In the genomic region with DNA sequence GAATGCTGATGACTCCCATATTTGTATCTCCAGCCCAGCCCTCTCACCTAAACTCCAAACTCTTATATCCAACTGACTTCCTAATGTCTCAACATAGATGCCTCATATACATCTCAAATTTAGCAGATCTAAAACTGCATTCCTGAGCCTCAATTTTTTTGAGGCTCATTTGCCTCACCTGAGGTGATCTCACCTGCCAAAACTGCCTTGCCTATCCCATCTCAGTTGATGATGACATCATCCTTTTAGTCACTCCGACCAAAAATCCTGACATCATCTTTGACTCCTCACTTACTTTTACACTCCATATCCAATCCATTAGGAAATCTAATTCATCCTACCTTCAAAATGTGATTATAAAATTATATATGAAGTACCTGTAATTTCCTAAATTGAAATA, we compare ENCODE assay signal across 26 cellular contexts. TPM values are rescaled to one million over a fixed set of nuclear protein-coding genes. Genes with fewer than 3 reads are reported as not detected.
"Had no signal": no experiment of that assay in that cellular context is flagged by ENCODE, and none has a peak within 500 bp of the region (broad histone marks: within the 10 kb centered on the region; RNA-seq: fewer than 3 reads in every experiment).

No MANE protein-coding gene starts in this region.

- H3K4me3 Mint-ChIP-seq: dendritic cell treated with granulocyte-macrophage colony-stimulating factor and Interleukin-4, amounts not matched to agents 40 ng/mL and 50 ng/mL, for 4 days; effector memory CD8-positive, alpha-beta T cell; naive thymus-derived CD8-positive, alpha-beta T cell; stimulated activated naive B cell treated with anti-CD40 and anti-IgM and Interleukin-4, amounts not matched to agents 10 μg/mL and 1 μg/mL and 100 μg/mL, for 72 hours; stimulated activated naive CD8-positive, alpha-beta T cell treated with anti-CD3 and anti-CD28 coated beads, Interleukin-15, amount 100 ng/mL, for 72 hours had no signal

- H3K4me1 ChIP-seq: heart left ventricle, psoas muscle, sigmoid colon, testis, tibial nerve had no signal

- H3K36me3 ChIP-seq: heart left ventricle, neutrophil, sigmoid colon, tibial nerve had no signal

- H3K9me3 ChIP-seq: heart left ventricle, mucosa of descending colon, neutrophil, psoas muscle, sigmoid colon, testis, tibial nerve had no signal

- H3K27me3 ChIP-seq: neutrophil, testis had no signal

- H3K4me1 Mint-ChIP-seq: stimulated activated naive B cell treated with anti-CD40 and anti-IgM and Interleukin-4, amounts not matched to agents 10 μg/mL and 1 μg/mL and 100 μg/mL, for 72 hours; stimulated activated naive CD8-positive, alpha-beta T cell treated with anti-CD3 and anti-CD28 coated beads, Interleukin-15, amount 100 ng/mL, for 72 hours had no signal

- H3K27ac ChIP-seq: heart left ventricle, neutrophil, psoas muscle, sigmoid colon, skin epidermis, testis, tibial nerve had no signal

- H3K27ac Mint-ChIP-seq: dendritic cell treated with granulocyte-macrophage colony-stimulating factor and Interleukin-4, amounts not matched to agents 40 ng/mL and 50 ng/mL, for 4 days; naive thymus-derived CD8-positive, alpha-beta T cell; stimulated activated naive B cell treated with anti-CD40 and anti-IgM and Interleukin-4, amounts not matched to agents 10 μg/mL and 1 μg/mL and 100 μg/mL, for 72 hours; stimulated activated naive CD8-positive, alpha-beta T cell treated with anti-CD3 and anti-CD28 coated beads, Interleukin-15, amount 100 ng/mL, for 72 hours had no signal

- H3K9me3 Mint-ChIP-seq: dendritic cell treated with granulocyte-macrophage colony-stimulating factor and Interleukin-4, amounts not matched to agents 40 ng/mL and 50 ng/mL, for 4 days; effector memory CD8-positive, alpha-beta T cell; naive thymus-derived CD8-positive, alpha-beta T cell; stimulated activated naive CD8-positive, alpha-beta T cell treated with anti-CD3 and anti-CD28 coated beads, Interleukin-15, amount 100 ng/mL, for 72 hours had no signal

- ATAC-seq: effector memory CD8-positive, alpha-beta T cell; heart left ventricle; mucosa of descending colon; naive thymus-derived CD8-positive, alpha-beta T cell; psoas muscle; stimulated activated naive B cell treated with anti-CD40 and anti-IgM and Interleukin-4, amounts not matched to agents 10 μg/mL and 1 μg/mL and 100 μg/mL, for 72 hours; stimulated activated naive CD8-positive, alpha-beta T cell treated with anti-CD3 and anti-CD28 coated beads, Interleukin-15, amount 100 ng/mL, for 72 hours had no signal

- DNase-seq: effector memory CD8-positive, alpha-beta T cell; erythroblast; heart left ventricle; hippocampal formation; mucosa of descending colon; naive thymus-derived CD8-positive, alpha-beta T cell; psoas muscle; sigmoid colon; stimulated activated CD4-positive, alpha-beta T cell treated with anti-CD3 and anti-CD28 coated beads, Interleukin-2, amount 100 ng/mL, for 24 hours; stimulated activated CD4-positive, alpha-beta T cell treated with anti-CD3 and anti-CD28 coated beads, Interleukin-4, amount 100 ng/mL, for 4 hours; stimulated activated naive B cell treated with anti-CD40 and anti-IgM and Interleukin-4, amounts not matched to agents 10 μg/mL and 1 μg/mL and 100 μg/mL, for 72 hours; stimulated activated naive CD8-positive, alpha-beta T cell treated with anti-CD3 and anti-CD28 coated beads, Interleukin-15, amount 100 ng/mL, for 72 hours; testis had no signal

- H3K4me3 ChIP-seq: heart left ventricle, mucosa of descending colon, psoas muscle, sigmoid colon, skin epidermis, testis, tibial nerve had no signal

- H3K36me3 Mint-ChIP-seq: stimulated activated naive B cell treated with anti-CD40 and anti-IgM and Interleukin-4, amounts not matched to agents 10 μg/mL and 1 μg/mL and 100 μg/mL, for 72 hours had no signal

RNA-seq across cellular contexts. Expression of a gene that starts 25.6 kb away (rescaled TPM):
- total RNA-seq: glomerular endothelial cell; naive thymus-derived CD8-positive, alpha-beta T cell had no signal
- polyA plus RNA-seq: naive thymus-derived CD8-positive, alpha-beta T cell; neural cell had no signal

RNA-seq across cellular contexts. Expression of a gene that starts 26.6 kb away (rescaled TPM):
- total RNA-seq: frontal cortex; glomerular endothelial cell; heart left ventricle; kidney epithelial cell; liver; lung microvascular endothelial cell; mucosa of descending colon; naive thymus-derived CD8-positive, alpha-beta T cell; osteoblast; sigmoid colon; subcutaneous adipose tissue; ureter had no signal
- polyA plus RNA-seq: heart left ventricle; liver; naive thymus-derived CD8-positive, alpha-beta T cell; neural cell had no signal

RNA-seq across cellular contexts. Expression of a gene that starts 28.1 kb away (rescaled TPM):
- total RNA-seq: glomerular endothelial cell; heart left ventricle; kidney epithelial cell; liver; lung microvascular endothelial cell; naive thymus-derived CD8-positive, alpha-beta T cell; psoas muscle; sigmoid colon; tibial nerve; ureter had no signal
- polyA plus RNA-seq: heart left ventricle; naive thymus-derived CD8-positive, alpha-beta T cell; neural cell; psoas muscle had no signal

RNA-seq across cellular contexts. Expression of a gene that starts 58.8 kb away (rescaled TPM):
- total RNA-seq: frontal cortex; glomerular endothelial cell; heart left ventricle; kidney epithelial cell; liver; lung microvascular endothelial cell; mucosa of descending colon; naive thymus-derived CD8-positive, alpha-beta T cell; osteoblast; psoas muscle; sigmoid colon; subcutaneous adipose tissue; testis; tibial nerve; ureter had no signal
- polyA plus RNA-seq: heart left ventricle; liver; naive thymus-derived CD8-positive, alpha-beta T cell; neural cell; psoas muscle; sigmoid colon had no signal
